9 cellular contexts compared by ENCODE assay signal in genomic region chr3:3665961-3666640, GRCh38.
A peak's percentile ranks its signal among the peaks of the same experiment; 100 is the strongest.
DNase-seq lines count a peak whose midpoint lies in the region; ATAC-seq and TF ChIP-seq lines count a peak whose summit lies in the region.
"Had no signal": no experiment of that assay in that cellular context is flagged by ENCODE, and none has a peak within 500 bp of the region (broad histone marks: within the 10 kb centered on the region; RNA-seq: fewer than 3 reads in every experiment).

No MANE protein-coding gene starts in this region.

- peaks cover 5% of the 10 kb centered on the region for H3K36me3 Mint-ChIP-seq in stimulated activated effector memory CD8-positive, alpha-beta T cell treated with anti-CD3 and anti-CD28 coated beads, Interleukin-12 subunit alpha, Interleukin-12 subunit beta, amount 100 ng/mL, for 72 hours

- H3K4me1 ChIP-seq in KMS-11 (ENCODE audit: low read depth, poor library complexity, severe bottlenecking) (peaks cover 35% of the 10 kb centered on the region), parathyroid adenoma (peaks cover 13% of the 10 kb centered on the region)

- no peak overlapping the region for H3K4me3 Mint-ChIP-seq in stimulated activated effector memory CD8-positive, alpha-beta T cell treated with anti-CD3 and anti-CD28 coated beads, Interleukin-12 subunit alpha, Interleukin-12 subunit beta, amount 100 ng/mL, for 72 hours

- no peak overlapping the region for H3K27ac Mint-ChIP-seq in stimulated activated effector memory CD8-positive, alpha-beta T cell treated with anti-CD3 and anti-CD28 coated beads, Interleukin-12 subunit alpha, Interleukin-12 subunit beta, amount 100 ng/mL, for 72 hours

- ATAC-seq in GM19043 (IDR thresholded peaks at IDR 0.05; ENCODE audit: low read depth, unreplicated experiment) (peak; percentile 38), HG02759 (IDR thresholded peaks at IDR 0.05; ENCODE audit: unreplicated experiment) (peak; percentile 58)
- no peak for ATAC-seq in stimulated activated effector memory CD8-positive, alpha-beta T cell treated with anti-CD3 and anti-CD28 coated beads, Interleukin-12 subunit alpha, Interleukin-12 subunit beta, amount 100 ng/mL, for 72 hours

- H3K4me2 ChIP-seq in KMS-11 (peak overlapping the region; percentile 94), parathyroid adenoma (ENCODE audit: low read length) (peak overlapping the region; percentile 20)

- H3K9ac ChIP-seq in KMS-11, result peak overlapping the region; percentile 68
- no peak overlapping the region for H3K9ac ChIP-seq in parathyroid adenoma

- no peak for DNase-seq in stimulated activated effector memory CD8-positive, alpha-beta T cell treated with anti-CD3 and anti-CD28 coated beads, Interleukin-12 subunit alpha, Interleukin-12 subunit beta, amount 100 ng/mL, for 72 hours (ENCODE audit: low spot score in 2 of 2)
- DNase-seq in DMS 273 treated with DMSO at 0.1 percent for 48 hours (lab: John Stamatoyannopoulos, UW), result no peak
- DNase-seq in medulla oblongata (ENCODE audit: extremely low spot score), result no peak
- DNase-seq: kidney glomerular epithelial cell had no signal

- peak overlapping the region; percentile 88 for H3K27ac ChIP-seq in KMS-11
- H3K27ac ChIP-seq in parathyroid adenoma, result peak overlapping the region; percentile 26

- H3K36me3 ChIP-seq in KMS-11 (ENCODE audit: insufficient read depth) (no peaks in the 10 kb centered on the region), parathyroid adenoma (ENCODE audit: control insufficient read depth, insufficient read depth, low read length) (no peaks in the 10 kb centered on the region)

- H3K27me3 ChIP-seq in KMS-11 (ENCODE audit: insufficient read depth, low read depth) (no peaks in the 10 kb centered on the region), parathyroid adenoma (ENCODE audit: control insufficient read depth, insufficient read depth, low read length) (no peaks in the 10 kb centered on the region)

- H3K9me3 Mint-ChIP-seq in stimulated activated effector memory CD8-positive, alpha-beta T cell treated with anti-CD3 and anti-CD28 coated beads, Interleukin-12 subunit alpha, Interleukin-12 subunit beta, amount 100 ng/mL, for 72 hours, result peaks cover 13% of the 10 kb centered on the region

- no peaks in the 10 kb centered on the region for H3K4me1 Mint-ChIP-seq in stimulated activated effector memory CD8-positive, alpha-beta T cell treated with anti-CD3 and anti-CD28 coated beads, Interleukin-12 subunit alpha, Interleukin-12 subunit beta, amount 100 ng/mL, for 72 hours

- no peaks in the 10 kb centered on the region for H3K79me2 ChIP-seq in KMS-11 (ENCODE audit: insufficient read depth, low read depth)
- H3K79me2 ChIP-seq in parathyroid adenoma, result no peaks in the 10 kb centered on the region

- peak overlapping the region; percentile 79 for H2AFZ ChIP-seq in KMS-11 (ENCODE audit: low read depth)
- peak overlapping the region; percentile 81 for H2AFZ ChIP-seq in parathyroid adenoma

- TF ChIP-seq CTCF in KMS-11 (conservative IDR thresholded peaks at IDR 0.05; ENCODE audit: low read depth, low read length) (no peak), parathyroid adenoma (IDR thresholded peaks at IDR 0.05) (no peak)

- H3K4me3 ChIP-seq in KMS-11 (IDR thresholded peaks at IDR 0.05; ENCODE audit: insufficient read depth, low read depth, low read length) (peak overlapping the region; percentile 33), parathyroid adenoma (ENCODE audit: low read depth, low read length) (no peak overlapping the region)
- H3K4me3 ChIP-seq: smooth muscle cell had no signal

- H4K20me1 ChIP-seq in KMS-11 (ENCODE audit: insufficient read depth), result no peaks in the 10 kb centered on the region

- H3K9me3 ChIP-seq in parathyroid adenoma (ENCODE audit: control insufficient read depth, low read length), result no peaks in the 10 kb centered on the region
